1 cellular context compared by ENCODE assay signal in genomic region chr21:31457675-31458074, GRCh38.
TF ChIP-seq lines count a peak whose summit lies in the region.

No MANE protein-coding gene starts in this region.

TF ChIP-seq in GM23338, 12 proteins besides CTCF, POLR2A, EP300 and RAD21 (continued from another document):
- TF ChIP-seq ZNF462 (CRISPR knock-in tag; IDR thresholded peaks at IDR 0.05) (no peak), ZNF331 (CRISPR knock-in tag; IDR thresholded peaks at IDR 0.05; ENCODE audit: low read depth) (no peak)
